ENCODE assay signal across 14 cellular contexts in the genomic region with DNA sequence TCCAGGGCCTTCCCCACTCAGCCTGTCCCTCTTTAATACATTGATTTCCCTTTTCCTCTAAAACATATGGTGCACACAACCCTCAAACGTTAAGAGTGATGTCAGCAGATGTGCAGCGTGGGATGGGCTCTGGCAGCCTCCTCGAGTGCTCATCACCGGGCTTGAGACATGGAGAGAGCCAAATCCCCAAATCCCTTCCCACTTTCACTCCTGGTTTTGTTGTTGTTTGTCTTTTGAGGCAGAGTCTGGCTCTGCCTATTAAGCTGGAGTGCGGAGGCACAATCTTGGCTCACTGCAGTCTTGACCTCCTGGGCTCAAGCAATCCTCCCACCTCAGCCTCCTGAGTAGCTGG. TPM values are rescaled to one million over a fixed set of nuclear protein-coding genes. Genes with fewer than 3 reads are reported as not detected.
A peak's percentile ranks its signal among the peaks of the same experiment; 100 is the strongest.
DNase-seq lines count a peak whose midpoint lies in the region; ATAC-seq, FAIRE-seq and TF ChIP-seq lines count a peak whose summit lies in the region.
"Had no signal": no experiment of that assay in that cellular context is flagged by ENCODE, and none has a peak within 500 bp of the region (broad histone marks: within the 10 kb centered on the region; RNA-seq: fewer than 3 reads in every experiment).

No MANE protein-coding gene starts in this region.

- no peaks in the 10 kb centered on the region for H3K36me3 ChIP-seq in colonic mucosa
- no peaks in the 10 kb centered on the region for H3K36me3 ChIP-seq in skeletal muscle tissue (ENCODE audit: control insufficient read depth in 3 of 3, insufficient read depth in 3 of 3, low read length in 3 of 3)
- H3K36me3 ChIP-seq: BLaER1 had no signal

- H3K27me3 ChIP-seq in colonic mucosa (no peaks in the 10 kb centered on the region), layer of hippocampus (ENCODE audit: control insufficient read depth, insufficient read depth, low read length) (no peaks in the 10 kb centered on the region), skeletal muscle tissue (ENCODE audit: control insufficient read depth in 3 of 3, insufficient read depth in 3 of 3, low read length in 3 of 3) (peaks cover 0 to 4% (median 0%) of the 10 kb centered on the region in 3 donors)
- H3K27me3 ChIP-seq: body of pancreas had no signal

- H3K4me3 ChIP-seq in colonic mucosa (no peak overlapping the region), skeletal muscle tissue (ENCODE audit: low read length in 3 of 3) (peak overlapping the region in 1 of 3 donors; percentile 7)
- H3K4me3 ChIP-seq: BLaER1, body of pancreas had no signal

- no peaks in the 10 kb centered on the region for H3K9me3 Mint-ChIP-seq in activated CD8-positive, alpha-beta memory T cell treated with anti-CD3 and anti-CD28 coated beads, Interleukin-2, amount 10 ng/mL, durations not matched to agents 7 days and 5 days (ENCODE audit: low read depth)
- H3K9me3 Mint-ChIP-seq: activated T-cell treated with anti-CD3 and anti-CD28 coated beads, Interleukin-2, amount 50 U/mL, for 24 hours; WTC11 had no signal

- H3K9me3 ChIP-seq in colonic mucosa (no peaks in the 10 kb centered on the region), skeletal muscle tissue (ENCODE audit: control insufficient read depth in 3 of 3, low read length in 3 of 3) (no peaks in the 10 kb centered on the region)
- H3K9me3 ChIP-seq: BLaER1, body of pancreas had no signal

- no peaks in the 10 kb centered on the region for H3K4me1 ChIP-seq in colonic mucosa
- peaks cover 22 to 26% (median 26%) of the 10 kb centered on the region in 3 donors for H3K4me1 ChIP-seq in skeletal muscle tissue (ENCODE audit: control insufficient read depth in 3 of 3, insufficient read depth in 3 of 3, low read length in 3 of 3)
- H3K4me1 ChIP-seq: body of pancreas had no signal

- peak overlapping the region; percentile 75 for H3K27ac ChIP-seq in colonic mucosa
- H3K27ac ChIP-seq in layer of hippocampus (ENCODE audit: low read depth, low read length), result peak overlapping the region; percentile 6
- H3K27ac ChIP-seq in skeletal muscle tissue (ENCODE audit: low read depth, low read length), result peak overlapping the region; percentile 84
- H3K27ac ChIP-seq: BLaER1 had no signal

- peaks cover 30% of the 10 kb centered on the region for H3K27me3 Mint-ChIP-seq in activated CD8-positive, alpha-beta memory T cell treated with anti-CD3 and anti-CD28 coated beads, Interleukin-2, amount 10 ng/mL, durations not matched to agents 7 days and 5 days

- no peak for TF ChIP-seq CTCF in colonic mucosa (IDR thresholded peaks at IDR 0.05)

- FAIRE-seq in GM19239 (lab: Jason Lieb, UNC), result no peak

- ATAC-seq in activated CD8-positive, alpha-beta memory T cell treated with anti-CD3 and anti-CD28 coated beads, Interleukin-2, amount 10 ng/mL, durations not matched to agents 7 days and 5 days, result no peak
- ATAC-seq: WTC11 had no signal

- no peak overlapping the region for H3K27ac Mint-ChIP-seq in activated CD8-positive, alpha-beta memory T cell treated with anti-CD3 and anti-CD28 coated beads, Interleukin-2, amount 10 ng/mL, durations not matched to agents 7 days and 5 days
- H3K27ac Mint-ChIP-seq: activated T-cell treated with anti-CD3 and anti-CD28 coated beads, Interleukin-2, amount 50 U/mL, for 24 hours; WTC11 had no signal

- DNase-seq in NCI-H2171 (lab: John Stamatoyannopoulos, UW) (peak; percentile 2), colonic mucosa (no peak), A172 (ENCODE audit: low spot score) (no peak), GM19239 (ENCODE audit: insufficient read length, low spot score) (no peak), NCI-H774 (lab: John Stamatoyannopoulos, UW) (no peak)
- DNase-seq in activated CD8-positive, alpha-beta memory T cell treated with anti-CD3 and anti-CD28 coated beads, Interleukin-2, amount 10 ng/mL, durations not matched to agents 7 days and 5 days, result no peak
- DNase-seq: activated T-cell treated with anti-CD3 and anti-CD28 coated beads, Interleukin-2, amount 50 U/mL, for 24 hours; kidney glomerular epithelial cell; SHP77 treated with DMSO at 0.1 percent for 48 hours had no signal

- H3K9ac ChIP-seq in colonic mucosa (ENCODE audit: low read depth in 2 of 2, low read length in 2 of 2), result peak overlapping the region in 1 of 2 donors; percentile 51
- H3K9ac ChIP-seq in skeletal muscle tissue (ENCODE audit: low read depth in 1 of 3, low read length in 3 of 3), result no peak overlapping the region
- H3K9ac ChIP-seq: BLaER1 had no signal

- H3K4me1 Mint-ChIP-seq in activated CD8-positive, alpha-beta memory T cell treated with anti-CD3 and anti-CD28 coated beads, Interleukin-2, amount 10 ng/mL, durations not matched to agents 7 days and 5 days, result peaks cover 3% of the 10 kb centered on the region

- intact Hi-C loops in colonic mucosa (cut with DNase I), result no loop called here

- CTCF ChIA-PET in activated CD8-positive, alpha-beta memory T cell treated with anti-CD3 and anti-CD28 coated beads, Interleukin-2, amount 10 ng/mL, durations not matched to agents 7 days and 5 days (lab: Charles Lee), result no interaction called here

- no peak overlapping the region for H3K4me3 Mint-ChIP-seq in activated CD8-positive, alpha-beta memory T cell treated with anti-CD3 and anti-CD28 coated beads, Interleukin-2, amount 10 ng/mL, durations not matched to agents 7 days and 5 days
- H3K4me3 Mint-ChIP-seq: activated T-cell treated with anti-CD3 and anti-CD28 coated beads, Interleukin-2, amount 50 U/mL, for 24 hours; WTC11 had no signal

- no peaks in the 10 kb centered on the region for H3K36me3 Mint-ChIP-seq in activated CD8-positive, alpha-beta memory T cell treated with anti-CD3 and anti-CD28 coated beads, Interleukin-2, amount 10 ng/mL, durations not matched to agents 7 days and 5 days
- H3K36me3 Mint-ChIP-seq: WTC11 had no signal

RNA-seq across cellular contexts. Expression of a gene that starts 5.8 kb away (rescaled TPM):
- 10 to 100 TPM; 17.4 to 36.2 TPM for total RNA-seq in colonic mucosa
- total RNA-seq in skeletal muscle tissue, result 38.1 TPM
- total RNA-seq in A172 (2014; rRNA removed; shearing (Covaris generic)), result 2.1 and 3.9 TPM in 2 replicates
- total RNA-seq in activated CD8-positive, alpha-beta memory T cell treated with anti-CD3 and anti-CD28 coated beads, Interleukin-2, amount 10 ng/mL, durations not matched to agents 7 days and 5 days, result 1 to 10 TPM; 3.2 to 3.3 TPM

RNA-seq across cellular contexts. Expression of a gene that starts 16.7 kb away (rescaled TPM):
- total RNA-seq in colonic mucosa (10 to 100 TPM; 28.9 to 33.6 TPM), skeletal muscle tissue (7.3 TPM)
- 7.0 and 9.3 TPM in 2 replicates for total RNA-seq in A172 (2014; rRNA removed; shearing (Covaris generic))
- total RNA-seq in activated CD8-positive, alpha-beta memory T cell treated with anti-CD3 and anti-CD28 coated beads, Interleukin-2, amount 10 ng/mL, durations not matched to agents 7 days and 5 days, result 10 to 100 TPM; 41.6 to 52.3 TPM

RNA-seq across cellular contexts. Expression of a gene that starts 26.6 kb away (rescaled TPM):
- 100 to 1,000 TPM; 273 to 366 TPM for total RNA-seq in colonic mucosa
- total RNA-seq in skeletal muscle tissue, result 23.0 TPM
- 114 and 142 TPM in 2 replicates for total RNA-seq in A172 (2014; rRNA removed; shearing (Covaris generic))
- 10 to 100 TPM; 55.5 to 69.6 TPM for total RNA-seq in activated CD8-positive, alpha-beta memory T cell treated with anti-CD3 and anti-CD28 coated beads, Interleukin-2, amount 10 ng/mL, durations not matched to agents 7 days and 5 days

RNA-seq across cellular contexts. Expression of a gene that starts 26.8 kb away (rescaled TPM):
- total RNA-seq in colonic mucosa (1 to 10 TPM; 3.5 to 4.0 TPM), skeletal muscle tissue (13.0 TPM)
- 2.5 and 3.1 TPM in 2 replicates for total RNA-seq in A172 (2014; rRNA removed; shearing (Covaris generic))
- total RNA-seq in activated CD8-positive, alpha-beta memory T cell treated with anti-CD3 and anti-CD28 coated beads, Interleukin-2, amount 10 ng/mL, durations not matched to agents 7 days and 5 days, result 1 to 10 TPM in 1 of 2 experiments, under 1 TPM in 1; 0.91 to 1.9 TPM

RNA-seq across cellular contexts. Expression of a gene that starts 30.3 kb away (rescaled TPM):
- 1 to 10 TPM; 1.5 TPM for total RNA-seq in colonic mucosa
- total RNA-seq in skeletal muscle tissue, result 2.6 TPM
- total RNA-seq in A172 (2014; rRNA removed; shearing (Covaris generic)), result 0.21 TPM in 1 of 2 replicates, not detected in the other
- total RNA-seq in activated CD8-positive, alpha-beta memory T cell treated with anti-CD3 and anti-CD28 coated beads, Interleukin-2, amount 10 ng/mL, durations not matched to agents 7 days and 5 days, result 1 to 10 TPM in 1 of 2 experiments, under 1 TPM in 1; 0.55 to 1.2 TPM

Comparison
In these comparisons a context has a peak if more than half of its experiments do, and no peak if none do; other contexts are left out.
1. H3K27ac ChIP-seq: peak in every context shown above with its lines; median percentile 84 in skeletal muscle tissue; 75 in colonic mucosa; 6 in layer of hippocampus.